ENCODE assay signal across 8 cellular contexts in genomic region chr22:36775966-36776669, GRCh38. TPM values are rescaled to one million over a fixed set of nuclear protein-coding genes. Genes with fewer than 3 reads are reported as not detected.
DNase-seq lines count a peak whose midpoint lies in the region; TF ChIP-seq lines count a peak whose summit lies in the region.

Gene IFT27, minus strand, starts transcription at chr22:36776119. Its CDS starts 412 bp downstream, at chr22:36775707.

- peak within 1 kb of the TSS; percentile 85 for H3K4me2 ChIP-seq in SK-N-SH

- peak within 1 kb of the TSS in 1 of 2 experiments; percentile 76; a peak in 2 of 4 replicates for H3K27ac ChIP-seq in SK-N-SH (ENCODE audit: low read depth in 2 of 2, low read length in 1 of 2)

- under 1% methylated on average over 31 of the region's 43 CpGs for WGBS in SK-N-SH (ENCODE audit: low lambda C conversion rate)

- DNase-seq in GM03348 (ENCODE audit: low spot score) (peak; percentile 100), HEK293T (ENCODE audit: extremely low spot score) (peak; percentile 100), NAMALWA (ENCODE audit: low spot score) (peak; percentile 100), SK-N-SH (peak; percentile 99), germinal center (ENCODE audit: low spot score) (peak; percentile 100), non-pigmented ciliary epithelial cell (ENCODE audit: low read depth) (peak; percentile 100), superior temporal gyrus (ENCODE audit: extremely low spot score) (peak; percentile 100)
- DNase-seq in activated naive CD4-positive, alpha-beta T cell treated with anti-CD3 and anti-CD28 coated beads, Interleukin-2, amount 50 U/mL, for 16 hours = peak; percentile 96

- peaks cover 0 to 10% of the 10 kb centered on the region in 2 experiments; a peak in 3 of 4 replicates for H3K4me1 ChIP-seq in SK-N-SH (ENCODE audit: control insufficient read depth in 1 of 2, insufficient read depth in 2 of 2, low read depth in 1 of 2, low read length in 1 of 2)

- peak within 1 kb of the TSS; percentile 94 for H2AFZ ChIP-seq in SK-N-SH (ENCODE audit: low read depth)

- TF ChIP-seq EP300 in SK-N-SH (IDR thresholded peaks at IDR 0.05; ENCODE audit: borderline replicate concordance in 1 of 2, low read depth in 1 of 2, low read length in 1 of 2) = no peak

- no peak for TF ChIP-seq CTCF in SK-N-SH (IDR thresholded peaks at IDR 0.05)

- TF ChIP-seq RAD21 in SK-N-SH (IDR thresholded peaks at IDR 0.05; ENCODE audit: low read length) = no peak

- H3K36me3 ChIP-seq in SK-N-SH (replicated peaks in 1 of 2; ENCODE audit: control insufficient read depth in 1 of 2, insufficient read depth in 2 of 2, low read length in 1 of 2) = peaks cover 0 to 11% of the 10 kb centered on the region in 2 experiments

- CTCF ChIA-PET in HEK293T (lab: Yijun Ruan, JAX) (interaction anchor here (0.6 to 4.0 kb wide), 8 partner anchors 18 to 305 kb away, joined by 3 to 30 read pairs (median 4); partner anchors contain the start of gene EIF3D), SK-N-SH (lab: Yijun Ruan, JAX) (interaction anchor here (0.7 to 6.1 kb wide), 8 partner anchors 16 to 424 kb away, joined by 3 to 55 read pairs (median 3); no protein-coding TSS in a partner anchor)

- H4K20me1 ChIP-seq in SK-N-SH (ENCODE audit: insufficient read depth) = no peaks in the 10 kb centered on the region

- no peaks in the 10 kb centered on the region for H3K79me2 ChIP-seq in SK-N-SH (ENCODE audit: insufficient read depth)

- H3K9me3 ChIP-seq in SK-N-SH = no peaks in the 10 kb centered on the region

- POLR2A ChIA-PET in HEK293T (lab: Yijun Ruan, JAX) = interaction anchor here (0.5 to 1.9 kb wide), 46 partner anchors 9 to 269 kb away, joined by 3 to 18 read pairs (median 3); partner anchors contain the start of genes CACNG2, EIF3D, FOXRED2 and MPST
- POLR2A ChIA-PET in SK-N-SH (lab: Yijun Ruan, JAX) = interaction anchor here (0.8 to 1.7 kb wide), 7 partner anchors 18 to 276 kb away, joined by 3 to 11 read pairs (median 4); partner anchors contain the start of genes CACNG2, EIF3D, FOXRED2 and KCTD17

- no peaks in the 10 kb centered on the region for H3K27me3 ChIP-seq in SK-N-SH (ENCODE audit: insufficient read depth)

- H3K9ac ChIP-seq in SK-N-SH = peak within 1 kb of the TSS; percentile 73

- no peaks in the 10 kb centered on the region for H3K9me2 ChIP-seq in SK-N-SH

- no peaks in the 10 kb centered on the region for H3F3A ChIP-seq in SK-N-SH (replicated peaks; ENCODE audit: insufficient read depth)

- peak within 1 kb of the TSS; percentile 84 to 86 for H3K4me3 ChIP-seq in SK-N-SH (ENCODE audit: low read depth in 2 of 2, low read length in 1 of 2)

TF ChIP-seq in HEK293T, 16 proteins besides CTCF, POLR2A, EP300 and RAD21:
- TF ChIP-seq ARNT (IDR thresholded peaks at IDR 0.05) (no peak), PKNOX1 (IDR thresholded peaks at IDR 0.05) (peak; percentile 100)
TF ChIP-seq in HEK293T: peak in this region for 1.

TF ChIP-seq in SK-N-SH, 30 proteins besides CTCF, POLR2A, EP300 and RAD21 (continues in another document):
- TF ChIP-seq ELF1 (IDR thresholded peaks at IDR 0.05) (no peak), MAX (IDR thresholded peaks at IDR 0.05; ENCODE audit: low read depth) (0 out of 2 replicates have a peak, but pooled peaks have one; percentile 67), USF1 (IDR thresholded peaks at IDR 0.05; ENCODE audit: borderline replicate concordance, low read depth) (no peak), TEAD4 (IDR thresholded peaks at IDR 0.05; ENCODE audit: borderline replicate concordance, insufficient read depth) (no peak), IRF3 (IDR thresholded peaks at IDR 0.05; ENCODE audit: low read depth, low read length) (peak; percentile 94), GATA2 (CRISPR knock-in tag; IDR thresholded peaks at IDR 0.05) (no peak), JUND (IDR thresholded peaks at IDR 0.05) (no peak), EZH2phosphoT487 (IDR thresholded peaks at IDR 0.05; ENCODE audit: borderline replicate concordance, low read depth) (no peak), YY1 (IDR thresholded peaks at IDR 0.05; ENCODE audit: low read depth) (0 out of 2 replicates have a peak, but pooled peaks have one; percentile 30), MXI1 (IDR thresholded peaks at IDR 0.05; ENCODE audit: low read depth, low read length) (peak; percentile 30; the same call in 1 of the 2 replicates), CHD2 (IDR thresholded peaks at IDR 0.05; ENCODE audit: low read length, partially characterized antibody) (peak; percentile 91), RFX5 (IDR thresholded peaks at IDR 0.05; ENCODE audit: low read length) (peak; percentile 73), MEF2A (IDR thresholded peaks at IDR 0.05; ENCODE audit: borderline replicate concordance, low read depth) (no peak), SMC3 (IDR thresholded peaks at IDR 0.05; ENCODE audit: low read depth, low read length) (no peak), NRF1 (IDR thresholded peaks at IDR 0.05; ENCODE audit: low read depth, low read length) (peak; percentile 95), POLR2AphosphoS5 (IDR thresholded peaks at IDR 0.05; ENCODE audit: low read depth, low read length) (peak; percentile 39; the same call in 1 of the 2 replicates), TAF1 (IDR thresholded peaks at IDR 0.05; ENCODE audit: borderline replicate concordance, low read depth, low read length) (peak; percentile 46; the same call in 1 of the 2 replicates), FOXJ3 (CRISPR knock-in tag; IDR thresholded peaks at IDR 0.05) (no peak), PBX3 (IDR thresholded peaks at IDR 0.05) (peak; percentile 99), GABPA (IDR thresholded peaks at IDR 0.05; ENCODE audit: low read depth) (peak; percentile 29; the same call in 1 of the 2 replicates)
- TF ChIP-seq, protein P1, sequence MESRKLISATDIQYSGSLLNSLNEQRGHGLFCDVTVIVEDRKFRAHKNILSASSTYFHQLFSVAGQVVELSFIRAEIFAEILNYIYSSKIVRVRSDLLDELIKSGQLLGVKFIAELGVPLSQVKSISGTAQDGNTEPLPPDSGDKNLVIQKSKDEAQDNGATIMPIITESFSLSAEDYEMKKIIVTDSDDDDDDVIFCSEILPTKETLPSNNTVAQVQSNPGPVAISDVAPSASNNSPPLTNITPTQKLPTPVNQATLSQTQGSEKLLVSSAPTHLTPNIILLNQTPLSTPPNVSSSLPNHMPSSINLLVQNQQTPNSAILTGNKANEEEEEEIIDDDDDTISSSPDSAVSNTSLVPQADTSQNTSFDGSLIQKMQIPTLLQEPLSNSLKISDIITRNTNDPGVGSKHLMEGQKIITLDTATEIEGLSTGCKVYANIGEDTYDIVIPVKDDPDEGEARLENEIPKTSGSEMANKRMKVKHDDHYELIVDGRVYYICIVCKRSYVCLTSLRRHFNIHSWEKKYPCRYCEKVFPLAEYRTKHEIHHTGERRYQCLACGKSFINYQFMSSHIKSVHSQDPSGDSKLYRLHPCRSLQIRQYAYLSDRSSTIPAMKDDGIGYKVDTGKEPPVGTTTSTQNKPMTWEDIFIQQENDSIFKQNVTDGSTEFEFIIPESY (IDR thresholded peaks at IDR 0.05; ENCODE audit: borderline replicate concordance, low read depth) = no peak

RNA-seq across cellular contexts. Expression of gene IFT27, which starts in this region (rescaled TPM):
- polyA plus RNA-seq in SK-N-SH (2012; rRNA removed) = 29.4 and 31.5 TPM in 2 replicates
- 17.5 and 19.3 TPM in 2 replicates for polyA plus RNA-seq in SK-N-SH (2012; cell fraction: cytosol; rRNA removed)
- 99.3 and 119 TPM in 2 replicates for polyA plus RNA-seq in SK-N-SH (2012; cell fraction: nucleus; rRNA removed)
